8 cellular contexts compared by ENCODE assay signal in genomic region chr6:142146828-142147662, GRCh38. TPM values are rescaled to one million over a fixed set of nuclear protein-coding genes. Genes with fewer than 3 reads are reported as not detected.
DNase-seq lines count a peak whose midpoint lies in the region; ATAC-seq and TF ChIP-seq lines count a peak whose summit lies in the region.

NMBR (minus strand) TSS chr6:142147122; CDS start chr6:142088658, 58,464 bp downstream.
A gene with protein sequence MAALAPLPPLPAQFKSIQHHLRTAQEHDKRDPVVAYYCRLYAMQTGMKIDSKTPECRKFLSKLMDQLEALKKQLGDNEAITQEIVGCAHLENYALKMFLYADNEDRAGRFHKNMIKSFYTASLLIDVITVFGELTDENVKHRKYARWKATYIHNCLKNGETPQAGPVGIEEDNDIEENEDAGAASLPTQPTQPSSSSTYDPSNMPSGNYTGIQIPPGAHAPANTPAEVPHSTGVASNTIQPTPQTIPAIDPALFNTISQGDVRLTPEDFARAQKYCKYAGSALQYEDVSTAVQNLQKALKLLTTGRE (plus strand): TSS chr6:142147263. CDS start chr6:142147288, 25 bp downstream.

- peak within 1 kb of the TSS; percentile 52 for H3K4me3 ChIP-seq in GM12875 (ENCODE audit: low read depth, low read length)
- H3K4me3 ChIP-seq in heart right ventricle: peak within 1 kb of the TSS; percentile 55 to 93 (median 80)
- peak within 1 kb of the TSS; percentile 87 for H3K4me3 ChIP-seq in urinary bladder (ENCODE audit: low read depth, low read length)

- H3K27ac ChIP-seq in heart right ventricle (peak within 1 kb of the TSS in 9 of 10 donors; percentile 54 to 77 (median 70)), urinary bladder (ENCODE audit: low read depth) (no peak within 1 kb of the TSS)

- H3K9me3 ChIP-seq in heart right ventricle: no peaks in the 10 kb centered on the region

- H3K4me1 ChIP-seq in heart right ventricle: peaks cover 0 to 31% (median 22%) of the 10 kb centered on the region in 9 donors
- H3K4me1 ChIP-seq in urinary bladder (ENCODE audit: insufficient read depth): peaks cover 2% of the 10 kb centered on the region

- no peaks in the 10 kb centered on the region for H3K36me3 ChIP-seq in heart right ventricle
- H3K36me3 ChIP-seq in urinary bladder (ENCODE audit: insufficient read depth): no peaks in the 10 kb centered on the region

- peak; percentile 79 for TF ChIP-seq CTCF in GM12875 (IDR thresholded peaks at IDR 0.05; ENCODE audit: borderline replicate concordance, insufficient read depth, low read depth, low read length)
- TF ChIP-seq CTCF in heart right ventricle (IDR thresholded peaks at IDR 0.05): peak; percentile 85 to 98 (median 90)

- 0% methylated on average over 38 of the region's 38 CpGs for WGBS in heart right ventricle, 2 donors
- WGBS in urinary bladder: under 1% methylated on average over 38 of the region's 38 CpGs

- ATAC-seq in HG02798 (IDR thresholded peaks at IDR 0.05; ENCODE audit: poor library complexity, unreplicated experiment) (peak; percentile 100), heart right ventricle (peak; percentile 99 to 100 (median 100))

- DNase-seq in NCI-H1417 treated with DMSO at 0.1 percent for 48 hours (lab: John Stamatoyannopoulos, UW) (peak; percentile 98), SW480 (ENCODE audit: low spot score) (peak; percentile 97), amniotic epithelial cell (ENCODE audit: low read depth) (peak; percentile 99), heart right ventricle (peak; percentile 94 to 99), posterior vena cava (ENCODE audit: low spot score) (peak; percentile 99)

- no peaks in the 10 kb centered on the region for H3K27me3 ChIP-seq in heart right ventricle

- intact Hi-C loops in heart right ventricle (cut with DNase I) (loop anchor here in 8 of 10 donors (1.0 to 5.0 kb wide), 6 partner anchors 60 to 242 kb away; no protein-coding TSS in a partner anchor), posterior vena cava (cut with DNase I) (loop anchor here in 1 of 2 donors (10.0 kb wide), 1 partner anchor 238 kb away; no protein-coding TSS in a partner anchor)

RNA-seq across cellular contexts. Expression of gene NMBR, which starts in this region (rescaled TPM):
- total RNA-seq in heart right ventricle (not detected), posterior vena cava (not detected), urinary bladder (0.32 TPM)
- polyA plus RNA-seq in heart right ventricle (not detected), urinary bladder (0.15 TPM)

RNA-seq across cellular contexts. Expression of the second gene that starts in this region (rescaled TPM):
- 10 to 100 TPM; 33.3 to 42.6 (median 37.8) TPM for total RNA-seq in heart right ventricle
- polyA plus RNA-seq in heart right ventricle: 10 to 100 TPM; 10.5 to 35.1 TPM
- 10 to 100 TPM; 25.4 to 28.5 TPM for total RNA-seq in posterior vena cava
- total RNA-seq in urinary bladder: 73.6 TPM
- polyA plus RNA-seq in urinary bladder: 32.3 TPM
